21 cellular contexts compared by ENCODE assay signal in the genomic region with DNA sequence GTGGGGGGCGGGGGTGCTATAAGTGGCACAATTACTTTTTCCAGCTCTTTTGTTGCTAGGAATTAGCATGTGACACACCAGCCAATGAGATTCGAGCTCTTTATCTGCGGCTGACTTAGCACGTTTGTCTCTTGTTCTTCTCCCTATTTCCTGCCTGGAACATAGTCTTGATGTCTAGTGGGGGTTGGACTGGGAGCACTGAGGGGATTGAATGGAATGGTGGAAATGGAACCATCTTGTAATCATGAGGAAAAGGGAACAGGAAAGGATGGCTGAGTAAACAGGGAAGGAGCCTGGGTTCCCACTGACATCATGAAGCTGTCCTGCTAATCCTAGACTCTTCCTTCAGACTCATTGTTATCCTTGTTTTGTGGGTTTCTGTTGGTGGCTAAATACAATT.
A peak's percentile ranks its signal among the peaks of the same experiment; 100 is the strongest.
DNase-seq lines count a peak whose midpoint lies in the region; ATAC-seq, FAIRE-seq and TF ChIP-seq lines count a peak whose summit lies in the region.
"Had no signal": no experiment of that assay in that cellular context is flagged by ENCODE, and none has a peak within 500 bp of the region (broad histone marks: within the 10 kb centered on the region; RNA-seq: fewer than 3 reads in every experiment).

No MANE protein-coding gene starts in this region.

- TF ChIP-seq CTCF in GM23338 (conservative IDR thresholded peaks at IDR 0.05; ENCODE audit: low read depth in 2 of 2) (no peak), astrocyte (IDR thresholded peaks at IDR 0.05; ENCODE audit: insufficient read depth, low read depth, low read length) (no peak), neural progenitor cell (IDR thresholded peaks at IDR 0.05) (no peak), ascending aorta (IDR thresholded peaks at IDR 0.05) (no peak)

- H3K27ac ChIP-seq in GM23338 (ENCODE audit: low read depth) (no peak overlapping the region), astrocyte (ENCODE audit: low read depth, low read length) (no peak overlapping the region), neural progenitor cell (no peak overlapping the region), ascending aorta (peak overlapping the region in 1 of 2 donors; percentile 48)
- H3K27ac ChIP-seq: BLaER1, KMS-11, RWPE1 had no signal

- H3K4me3 Mint-ChIP-seq in GM23338 (no peak overlapping the region), astrocyte (ENCODE audit: unreplicated experiment) (no peak overlapping the region), neural progenitor cell (no peak overlapping the region)
- no peak overlapping the region for H3K4me3 Mint-ChIP-seq in activated T-cell treated with anti-CD3 and anti-CD28 coated beads, Interleukin-2, amount 50 U/mL, for 72 hours

- no peak for DNase-seq in GM23338 (ENCODE audit: low spot score)
- DNase-seq in astrocyte (ENCODE audit: low read depth): peak; percentile 14
- peak; percentile 7 for DNase-seq in iPS-NIHi11 (ENCODE audit: low spot score)
- no peak for DNase-seq in neural progenitor cell (ENCODE audit: low spot score)
- DNase-seq in activated CD4-positive, alpha-beta T cell treated with anti-CD3 and anti-CD28 coated beads, Interleukin-2, amount 50 U/mL, for 4 hours: no peak
- no peak for DNase-seq in ascending aorta (ENCODE audit: low spot score in 2 of 2)
- no peak for DNase-seq in activated T-cell treated with anti-CD3 and anti-CD28 coated beads, Interleukin-2, amount 50 U/mL, for 72 hours
- DNase-seq in NCI-H524 treated with DMSO at 0.1 percent for 48 hours (lab: John Stamatoyannopoulos, UW): no peak
- DNase-seq: CD4-positive, alpha-beta memory T cell; DMS153; GF-D8; GOT3; NCI-H1417; NCI-H187 treated with DMSO at 0.1 percent for 48 hours; NCI-H524; PC-3 had no signal

- H3K9me3 Mint-ChIP-seq in GM23338: peaks cover 7% of the 10 kb centered on the region; the same call in 2 of the 3 replicates
- no peaks in the 10 kb centered on the region for H3K9me3 Mint-ChIP-seq in astrocyte (ENCODE audit: unreplicated experiment)
- H3K9me3 Mint-ChIP-seq in neural progenitor cell: peaks cover 6% of the 10 kb centered on the region
- no peaks in the 10 kb centered on the region for H3K9me3 Mint-ChIP-seq in activated T-cell treated with anti-CD3 and anti-CD28 coated beads, Interleukin-2, amount 50 U/mL, for 72 hours

- H3F3A ChIP-seq in GM23338 (replicated peaks; ENCODE audit: low read depth) (no peaks in the 10 kb centered on the region), neural progenitor cell (ENCODE audit: low read depth) (no peaks in the 10 kb centered on the region)

- H3K9me3 ChIP-seq in astrocyte (ENCODE audit: insufficient read depth, low read depth, low read length) (no peaks in the 10 kb centered on the region), neural progenitor cell (ENCODE audit: low read depth) (no peaks in the 10 kb centered on the region), ascending aorta (no peaks in the 10 kb centered on the region)
- H3K9me3 ChIP-seq: BLaER1 had no signal

- H3K27me3 ChIP-seq in GM23338 (ENCODE audit: insufficient read depth) (no peaks in the 10 kb centered on the region), astrocyte (ENCODE audit: insufficient read depth, low read length) (no peaks in the 10 kb centered on the region), neural progenitor cell (no peaks in the 10 kb centered on the region), ascending aorta (no peaks in the 10 kb centered on the region)
- H3K27me3 ChIP-seq: BLaER1 had no signal

- no peak for ATAC-seq in GM23338
- ATAC-seq in activated T-cell treated with anti-CD3 and anti-CD28 coated beads, Interleukin-2, amount 50 U/mL, for 72 hours (replicated peaks in 1 of 2): no peak
- ATAC-seq: HepG2, PC-3 had no signal

- H3K36me3 Mint-ChIP-seq in GM23338 (ENCODE audit: low read depth) (no peaks in the 10 kb centered on the region), astrocyte (ENCODE audit: low read depth, unreplicated experiment) (no peaks in the 10 kb centered on the region), neural progenitor cell (no peaks in the 10 kb centered on the region)
- no peaks in the 10 kb centered on the region for H3K36me3 Mint-ChIP-seq in activated T-cell treated with anti-CD3 and anti-CD28 coated beads, Interleukin-2, amount 50 U/mL, for 72 hours (ENCODE audit: insufficient read depth in 2 of 2)
- H3K36me3 Mint-ChIP-seq: CD4-positive, alpha-beta memory T cell had no signal

- no peak for FAIRE-seq in astrocyte (lab: Jason Lieb, UNC)
- FAIRE-seq: A204.1, HepG2 had no signal

- intact Hi-C loops in ascending aorta (cut with DNase I): no loop called here

- H4K20me1 ChIP-seq in GM23338 (replicated peaks; ENCODE audit: insufficient read depth): no peaks in the 10 kb centered on the region
- no peaks in the 10 kb centered on the region for H4K20me1 ChIP-seq in astrocyte (ENCODE audit: insufficient read depth, low read length)
- H4K20me1 ChIP-seq in neural progenitor cell (ENCODE audit: low read depth): no peaks in the 10 kb centered on the region
- H4K20me1 ChIP-seq: BLaER1 had no signal

- 0 out of 2 replicates have a peak overlapping the region, but pooled peaks have one; percentile 19 for H2AFZ ChIP-seq in GM23338
- no peak overlapping the region for H2AFZ ChIP-seq in astrocyte (ENCODE audit: low read depth, low read length)
- H2AFZ ChIP-seq in neural progenitor cell (replicated peaks): peak overlapping the region; percentile 67

- H3K79me2 ChIP-seq in GM23338 (replicated peaks; ENCODE audit: insufficient read depth) (no peaks in the 10 kb centered on the region), astrocyte (ENCODE audit: insufficient read depth, low read length) (no peaks in the 10 kb centered on the region), neural progenitor cell (ENCODE audit: low read depth) (no peaks in the 10 kb centered on the region)

- H3K9ac ChIP-seq in astrocyte (ENCODE audit: low read length) (no peak overlapping the region), neural progenitor cell (no peak overlapping the region)
- H3K9ac ChIP-seq: BLaER1, KMS-11 had no signal

- no peaks in the 10 kb centered on the region for H3K36me3 ChIP-seq in GM23338 (ENCODE audit: insufficient read depth)
- H3K36me3 ChIP-seq in astrocyte (ENCODE audit: insufficient read depth, low read length): no peaks in the 10 kb centered on the region
- H3K36me3 ChIP-seq in neural progenitor cell: no peaks in the 10 kb centered on the region
- H3K36me3 ChIP-seq in ascending aorta: no peaks in the 10 kb centered on the region
- H3K36me3 ChIP-seq: BLaER1 had no signal

- H3K9me2 ChIP-seq in GM23338 (ENCODE audit: insufficient read depth): no peaks in the 10 kb centered on the region

- H3K4me2 ChIP-seq in GM23338 (no peak overlapping the region), astrocyte (ENCODE audit: low read length) (no peak overlapping the region), neural progenitor cell (no peak overlapping the region)
- H3K4me2 ChIP-seq: BLaER1, KMS-11 had no signal

- 0 out of 2 replicates have a peak, but pooled peaks cover 9% of the 10 kb centered on the region for H3K4me1 ChIP-seq in GM23338 (ENCODE audit: insufficient read depth)
- no peaks in the 10 kb centered on the region for H3K4me1 ChIP-seq in astrocyte (ENCODE audit: insufficient read depth, low read length)
- peaks cover 15% of the 10 kb centered on the region for H3K4me1 ChIP-seq in neural progenitor cell
- H3K4me1 ChIP-seq in ascending aorta: peaks cover 0 to 3% of the 10 kb centered on the region in 2 donors
- H3K4me1 ChIP-seq: BLaER1 had no signal

- H3K27ac Mint-ChIP-seq in GM23338 (no peak overlapping the region; the same call in 1 of the 2 replicates), astrocyte (ENCODE audit: unreplicated experiment) (peak overlapping the region; percentile 75), neural progenitor cell (no peak overlapping the region)
- H3K27ac Mint-ChIP-seq in activated T-cell treated with anti-CD3 and anti-CD28 coated beads, Interleukin-2, amount 50 U/mL, for 72 hours: no peak overlapping the region
- H3K27ac Mint-ChIP-seq: CD4-positive, alpha-beta memory T cell had no signal

- H3K27me3 Mint-ChIP-seq in GM23338 (ENCODE audit: insufficient read depth, low read depth, poor library complexity) (peaks cover 4% of the 10 kb centered on the region), astrocyte (ENCODE audit: low read depth, unreplicated experiment) (no peaks in the 10 kb centered on the region), neural progenitor cell (ENCODE audit: insufficient read depth, low read depth) (no peaks in the 10 kb centered on the region)
- H3K27me3 Mint-ChIP-seq in activated T-cell treated with anti-CD3 and anti-CD28 coated beads, Interleukin-2, amount 50 U/mL, for 72 hours (ENCODE audit: low read depth): peaks cover 6% of the 10 kb centered on the region

- H3K4me3 ChIP-seq in GM23338 (no peak overlapping the region), astrocyte (ENCODE audit: insufficient read depth, low read depth, low read length) (no peak overlapping the region), neural progenitor cell (no peak overlapping the region), ascending aorta (no peak overlapping the region)
- H3K4me3 ChIP-seq: BLaER1 had no signal

- H3K4me1 Mint-ChIP-seq in GM23338: peaks cover 10% of the 10 kb centered on the region
- peaks cover 23% of the 10 kb centered on the region for H3K4me1 Mint-ChIP-seq in astrocyte (ENCODE audit: low read depth, unreplicated experiment)
- peaks cover 14% of the 10 kb centered on the region for H3K4me1 Mint-ChIP-seq in neural progenitor cell
- H3K4me1 Mint-ChIP-seq in activated T-cell treated with anti-CD3 and anti-CD28 coated beads, Interleukin-2, amount 50 U/mL, for 72 hours (ENCODE audit: low read depth): peaks cover 4% of the 10 kb centered on the region

TF ChIP-seq in GM23338, 12 proteins besides CTCF, POLR2A, EP300 and RAD21 (continues in another document):
- no peak for TF ChIP-seq CREB1 (CRISPR knock-in tag; IDR thresholded peaks at IDR 0.05; ENCODE audit: low read depth)

Comparison
In these comparisons a context has a peak if more than half of its experiments do, and no peak if none do; other contexts are left out.
1. DNase-seq: peak in astrocyte (single experiment) and iPS-NIHi11 (single experiment); none in GM23338 (single experiment), neural progenitor cell (single experiment), activated CD4-positive, alpha-beta T cell treated with anti-CD3 and anti-CD28 coated beads, Interleukin-2, amount 50 U/mL, for 4 hours (0 of 2), ascending aorta (0 of 2), activated T-cell treated with anti-CD3 and anti-CD28 coated beads, Interleukin-2, amount 50 U/mL, for 72 hours (0 of 2) and NCI-H524 treated with DMSO at 0.1 percent for 48 hours (single experiment).